1 cellular context compared by ENCODE assay signal in the genomic region with DNA sequence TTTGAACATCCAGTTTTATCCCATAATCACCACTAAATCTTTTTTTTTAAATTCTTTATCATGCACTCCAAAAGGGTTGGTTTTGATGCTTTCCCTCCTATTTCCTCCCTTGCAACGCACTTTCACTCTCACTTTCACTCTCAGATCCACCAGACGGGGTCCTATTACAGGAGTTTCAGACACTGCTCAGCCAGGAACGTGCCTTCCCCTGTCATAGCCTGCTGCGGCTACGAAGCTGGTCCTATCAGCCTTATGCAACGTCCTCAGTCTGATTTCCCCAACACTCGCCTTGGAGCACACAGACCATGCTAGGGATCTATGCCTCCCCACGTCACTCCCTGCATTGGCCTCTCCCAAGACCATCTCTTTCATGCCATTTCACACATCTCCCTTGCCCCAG.
TF ChIP-seq lines count a peak whose summit lies in the region.

No MANE protein-coding gene starts in this region.

TF ChIP-seq in GM23338, 12 proteins besides CTCF, POLR2A, EP300 and RAD21 (continued from another document):
- TF ChIP-seq REST (IDR thresholded peaks at IDR 0.05; ENCODE audit: unreplicated experiment) = no peak
- no peak for TF ChIP-seq ETS1 (IDR thresholded peaks at IDR 0.05)
- TF ChIP-seq CREB1 (CRISPR knock-in tag; IDR thresholded peaks at IDR 0.05; ENCODE audit: low read depth) = no peak
- TF ChIP-seq STAT1 (IDR thresholded peaks at IDR 0.05; ENCODE audit: unreplicated experiment) = no peak
